Comparison of ENCODE assay signal across 1 cellular context in genomic region chr3:183360971-183361624, GRCh38.
TF ChIP-seq lines count a peak whose summit lies in the region.

No MANE protein-coding gene starts in this region.

TF ChIP-seq in K562, 482 proteins besides CTCF, POLR2A, EP300 and RAD21 (continued from another document and continues in another):
- no peak for TF ChIP-seq ZBTB43 (CRISPR knock-in tag; IDR thresholded peaks at IDR 0.05)
- TF ChIP-seq SIX5 (IDR thresholded peaks at IDR 0.05; ENCODE audit: borderline replicate concordance in 1 of 2, insufficient read depth in 1 of 2, low read depth in 1 of 2, low read length in 2 of 2): no peak
- TF ChIP-seq TSC22D4 (tag; IDR thresholded peaks at IDR 0.05): no peak
- TF ChIP-seq, protein P1, sequence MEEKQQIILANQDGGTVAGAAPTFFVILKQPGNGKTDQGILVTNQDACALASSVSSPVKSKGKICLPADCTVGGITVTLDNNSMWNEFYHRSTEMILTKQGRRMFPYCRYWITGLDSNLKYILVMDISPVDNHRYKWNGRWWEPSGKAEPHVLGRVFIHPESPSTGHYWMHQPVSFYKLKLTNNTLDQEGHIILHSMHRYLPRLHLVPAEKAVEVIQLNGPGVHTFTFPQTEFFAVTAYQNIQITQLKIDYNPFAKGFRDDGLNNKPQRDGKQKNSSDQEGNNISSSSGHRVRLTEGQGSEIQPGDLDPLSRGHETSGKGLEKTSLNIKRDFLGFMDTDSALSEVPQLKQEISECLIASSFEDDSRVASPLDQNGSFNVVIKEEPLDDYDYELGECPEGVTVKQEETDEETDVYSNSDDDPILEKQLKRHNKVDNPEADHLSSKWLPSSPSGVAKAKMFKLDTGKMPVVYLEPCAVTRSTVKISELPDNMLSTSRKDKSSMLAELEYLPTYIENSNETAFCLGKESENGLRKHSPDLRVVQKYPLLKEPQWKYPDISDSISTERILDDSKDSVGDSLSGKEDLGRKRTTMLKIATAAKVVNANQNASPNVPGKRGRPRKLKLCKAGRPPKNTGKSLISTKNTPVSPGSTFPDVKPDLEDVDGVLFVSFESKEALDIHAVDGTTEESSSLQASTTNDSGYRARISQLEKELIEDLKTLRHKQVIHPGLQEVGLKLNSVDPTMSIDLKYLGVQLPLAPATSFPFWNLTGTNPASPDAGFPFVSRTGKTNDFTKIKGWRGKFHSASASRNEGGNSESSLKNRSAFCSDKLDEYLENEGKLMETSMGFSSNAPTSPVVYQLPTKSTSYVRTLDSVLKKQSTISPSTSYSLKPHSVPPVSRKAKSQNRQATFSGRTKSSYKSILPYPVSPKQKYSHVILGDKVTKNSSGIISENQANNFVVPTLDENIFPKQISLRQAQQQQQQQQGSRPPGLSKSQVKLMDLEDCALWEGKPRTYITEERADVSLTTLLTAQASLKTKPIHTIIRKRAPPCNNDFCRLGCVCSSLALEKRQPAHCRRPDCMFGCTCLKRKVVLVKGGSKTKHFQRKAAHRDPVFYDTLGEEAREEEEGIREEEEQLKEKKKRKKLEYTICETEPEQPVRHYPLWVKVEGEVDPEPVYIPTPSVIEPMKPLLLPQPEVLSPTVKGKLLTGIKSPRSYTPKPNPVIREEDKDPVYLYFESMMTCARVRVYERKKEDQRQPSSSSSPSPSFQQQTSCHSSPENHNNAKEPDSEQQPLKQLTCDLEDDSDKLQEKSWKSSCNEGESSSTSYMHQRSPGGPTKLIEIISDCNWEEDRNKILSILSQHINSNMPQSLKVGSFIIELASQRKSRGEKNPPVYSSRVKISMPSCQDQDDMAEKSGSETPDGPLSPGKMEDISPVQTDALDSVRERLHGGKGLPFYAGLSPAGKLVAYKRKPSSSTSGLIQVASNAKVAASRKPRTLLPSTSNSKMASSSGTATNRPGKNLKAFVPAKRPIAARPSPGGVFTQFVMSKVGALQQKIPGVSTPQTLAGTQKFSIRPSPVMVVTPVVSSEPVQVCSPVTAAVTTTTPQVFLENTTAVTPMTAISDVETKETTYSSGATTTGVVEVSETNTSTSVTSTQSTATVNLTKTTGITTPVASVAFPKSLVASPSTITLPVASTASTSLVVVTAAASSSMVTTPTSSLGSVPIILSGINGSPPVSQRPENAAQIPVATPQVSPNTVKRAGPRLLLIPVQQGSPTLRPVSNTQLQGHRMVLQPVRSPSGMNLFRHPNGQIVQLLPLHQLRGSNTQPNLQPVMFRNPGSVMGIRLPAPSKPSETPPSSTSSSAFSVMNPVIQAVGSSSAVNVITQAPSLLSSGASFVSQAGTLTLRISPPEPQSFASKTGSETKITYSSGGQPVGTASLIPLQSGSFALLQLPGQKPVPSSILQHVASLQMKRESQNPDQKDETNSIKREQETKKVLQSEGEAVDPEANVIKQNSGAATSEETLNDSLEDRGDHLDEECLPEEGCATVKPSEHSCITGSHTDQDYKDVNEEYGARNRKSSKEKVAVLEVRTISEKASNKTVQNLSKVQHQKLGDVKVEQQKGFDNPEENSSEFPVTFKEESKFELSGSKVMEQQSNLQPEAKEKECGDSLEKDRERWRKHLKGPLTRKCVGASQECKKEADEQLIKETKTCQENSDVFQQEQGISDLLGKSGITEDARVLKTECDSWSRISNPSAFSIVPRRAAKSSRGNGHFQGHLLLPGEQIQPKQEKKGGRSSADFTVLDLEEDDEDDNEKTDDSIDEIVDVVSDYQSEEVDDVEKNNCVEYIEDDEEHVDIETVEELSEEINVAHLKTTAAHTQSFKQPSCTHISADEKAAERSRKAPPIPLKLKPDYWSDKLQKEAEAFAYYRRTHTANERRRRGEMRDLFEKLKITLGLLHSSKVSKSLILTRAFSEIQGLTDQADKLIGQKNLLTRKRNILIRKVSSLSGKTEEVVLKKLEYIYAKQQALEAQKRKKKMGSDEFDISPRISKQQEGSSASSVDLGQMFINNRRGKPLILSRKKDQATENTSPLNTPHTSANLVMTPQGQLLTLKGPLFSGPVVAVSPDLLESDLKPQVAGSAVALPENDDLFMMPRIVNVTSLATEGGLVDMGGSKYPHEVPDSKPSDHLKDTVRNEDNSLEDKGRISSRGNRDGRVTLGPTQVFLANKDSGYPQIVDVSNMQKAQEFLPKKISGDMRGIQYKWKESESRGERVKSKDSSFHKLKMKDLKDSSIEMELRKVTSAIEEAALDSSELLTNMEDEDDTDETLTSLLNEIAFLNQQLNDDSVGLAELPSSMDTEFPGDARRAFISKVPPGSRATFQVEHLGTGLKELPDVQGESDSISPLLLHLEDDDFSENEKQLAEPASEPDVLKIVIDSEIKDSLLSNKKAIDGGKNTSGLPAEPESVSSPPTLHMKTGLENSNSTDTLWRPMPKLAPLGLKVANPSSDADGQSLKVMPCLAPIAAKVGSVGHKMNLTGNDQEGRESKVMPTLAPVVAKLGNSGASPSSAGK (IDR thresholded peaks at IDR 0.05): peak; percentile 72
- no peak for TF ChIP-seq KAT8 (IDR thresholded peaks at IDR 0.05; ENCODE audit: low read depth)
- no peak for TF ChIP-seq ID3 (CRISPR knock-in tag; IDR thresholded peaks at IDR 0.05)
- peak; percentile 50 for TF ChIP-seq ID3 (tag; IDR thresholded peaks at IDR 0.05)
- TF ChIP-seq RBM17 (IDR thresholded peaks at IDR 0.05; ENCODE audit: borderline replicate concordance, low read depth, low read length): no peak
- TF ChIP-seq, protein P2, sequence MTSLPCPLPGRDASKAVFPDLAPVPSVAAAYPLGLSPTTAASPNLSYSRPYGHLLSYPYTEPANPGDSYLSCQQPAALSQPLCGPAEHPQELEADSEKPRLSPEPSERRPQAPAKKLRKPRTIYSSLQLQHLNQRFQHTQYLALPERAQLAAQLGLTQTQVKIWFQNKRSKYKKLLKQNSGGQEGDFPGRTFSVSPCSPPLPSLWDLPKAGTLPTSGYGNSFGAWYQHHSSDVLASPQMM (CRISPR knock-in tag; IDR thresholded peaks at IDR 0.05): no peak
- 0 out of 2 replicates have a peak, but pooled peaks have one; percentile 61 for TF ChIP-seq CREB3 (tag; conservative IDR thresholded peaks at IDR 0.05; ENCODE audit: low read depth)
- no peak for TF ChIP-seq ARID2 (IDR thresholded peaks at IDR 0.05)
- peak; percentile 73 for TF ChIP-seq POLR2AphosphoS5 (IDR thresholded peaks at IDR 0.05; ENCODE audit: control insufficient read depth, insufficient read depth, low read depth, low read length)
- TF ChIP-seq RHOXF2B (CRISPR knock-in tag; conservative IDR thresholded peaks at IDR 0.05): no peak
- peak; percentile 60 for TF ChIP-seq EP400 (IDR thresholded peaks at IDR 0.05)
- TF ChIP-seq BRCA1 (IDR thresholded peaks at IDR 0.05): no peak
- no peak for TF ChIP-seq BRCA1 (CRISPR knock-in tag; IDR thresholded peaks at IDR 0.05)
- TF ChIP-seq, protein P3, sequence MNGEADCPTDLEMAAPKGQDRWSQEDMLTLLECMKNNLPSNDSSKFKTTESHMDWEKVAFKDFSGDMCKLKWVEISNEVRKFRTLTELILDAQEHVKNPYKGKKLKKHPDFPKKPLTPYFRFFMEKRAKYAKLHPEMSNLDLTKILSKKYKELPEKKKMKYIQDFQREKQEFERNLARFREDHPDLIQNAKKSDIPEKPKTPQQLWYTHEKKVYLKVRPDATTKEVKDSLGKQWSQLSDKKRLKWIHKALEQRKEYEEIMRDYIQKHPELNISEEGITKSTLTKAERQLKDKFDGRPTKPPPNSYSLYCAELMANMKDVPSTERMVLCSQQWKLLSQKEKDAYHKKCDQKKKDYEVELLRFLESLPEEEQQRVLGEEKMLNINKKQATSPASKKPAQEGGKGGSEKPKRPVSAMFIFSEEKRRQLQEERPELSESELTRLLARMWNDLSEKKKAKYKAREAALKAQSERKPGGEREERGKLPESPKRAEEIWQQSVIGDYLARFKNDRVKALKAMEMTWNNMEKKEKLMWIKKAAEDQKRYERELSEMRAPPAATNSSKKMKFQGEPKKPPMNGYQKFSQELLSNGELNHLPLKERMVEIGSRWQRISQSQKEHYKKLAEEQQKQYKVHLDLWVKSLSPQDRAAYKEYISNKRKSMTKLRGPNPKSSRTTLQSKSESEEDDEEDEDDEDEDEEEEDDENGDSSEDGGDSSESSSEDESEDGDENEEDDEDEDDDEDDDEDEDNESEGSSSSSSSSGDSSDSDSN (IDR thresholded peaks at IDR 0.05; ENCODE audit: borderline replicate concordance in 1 of 2, low read depth in 2 of 2, low read length in 2 of 2): no peak
- no peak for TF ChIP-seq ZNF518B (CRISPR knock-in tag; IDR thresholded peaks at IDR 0.05)
- no peak for TF ChIP-seq GTF3C2 (IDR thresholded peaks at IDR 0.05; ENCODE audit: borderline replicate concordance, extremely low read depth, insufficient read length)
- no peak for TF ChIP-seq CREB1 (IDR thresholded peaks at IDR 0.05)
- TF ChIP-seq CREB1 (CRISPR knock-in tag; IDR thresholded peaks at IDR 0.05): no peak
- TF ChIP-seq E2F3 (CRISPR knock-in tag; IDR thresholded peaks at IDR 0.05): no peak
- TF ChIP-seq, protein P4, sequence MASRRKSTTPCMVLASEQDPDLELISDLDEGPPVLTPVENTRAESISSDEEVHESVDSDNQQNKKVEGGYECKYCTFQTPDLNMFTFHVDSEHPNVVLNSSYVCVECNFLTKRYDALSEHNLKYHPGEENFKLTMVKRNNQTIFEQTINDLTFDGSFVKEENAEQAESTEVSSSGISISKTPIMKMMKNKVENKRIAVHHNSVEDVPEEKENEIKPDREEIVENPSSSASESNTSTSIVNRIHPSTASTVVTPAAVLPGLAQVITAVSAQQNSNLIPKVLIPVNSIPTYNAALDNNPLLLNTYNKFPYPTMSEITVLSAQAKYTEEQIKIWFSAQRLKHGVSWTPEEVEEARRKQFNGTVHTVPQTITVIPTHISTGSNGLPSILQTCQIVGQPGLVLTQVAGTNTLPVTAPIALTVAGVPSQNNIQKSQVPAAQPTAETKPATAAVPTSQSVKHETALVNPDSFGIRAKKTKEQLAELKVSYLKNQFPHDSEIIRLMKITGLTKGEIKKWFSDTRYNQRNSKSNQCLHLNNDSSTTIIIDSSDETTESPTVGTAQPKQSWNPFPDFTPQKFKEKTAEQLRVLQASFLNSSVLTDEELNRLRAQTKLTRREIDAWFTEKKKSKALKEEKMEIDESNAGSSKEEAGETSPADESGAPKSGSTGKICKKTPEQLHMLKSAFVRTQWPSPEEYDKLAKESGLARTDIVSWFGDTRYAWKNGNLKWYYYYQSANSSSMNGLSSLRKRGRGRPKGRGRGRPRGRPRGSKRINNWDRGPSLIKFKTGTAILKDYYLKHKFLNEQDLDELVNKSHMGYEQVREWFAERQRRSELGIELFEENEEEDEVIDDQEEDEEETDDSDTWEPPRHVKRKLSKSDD (conservative IDR thresholded peaks at IDR 0.05; ENCODE audit: low read length): no peak
